ENCODE assay signal across 1 cellular context in the genomic region with DNA sequence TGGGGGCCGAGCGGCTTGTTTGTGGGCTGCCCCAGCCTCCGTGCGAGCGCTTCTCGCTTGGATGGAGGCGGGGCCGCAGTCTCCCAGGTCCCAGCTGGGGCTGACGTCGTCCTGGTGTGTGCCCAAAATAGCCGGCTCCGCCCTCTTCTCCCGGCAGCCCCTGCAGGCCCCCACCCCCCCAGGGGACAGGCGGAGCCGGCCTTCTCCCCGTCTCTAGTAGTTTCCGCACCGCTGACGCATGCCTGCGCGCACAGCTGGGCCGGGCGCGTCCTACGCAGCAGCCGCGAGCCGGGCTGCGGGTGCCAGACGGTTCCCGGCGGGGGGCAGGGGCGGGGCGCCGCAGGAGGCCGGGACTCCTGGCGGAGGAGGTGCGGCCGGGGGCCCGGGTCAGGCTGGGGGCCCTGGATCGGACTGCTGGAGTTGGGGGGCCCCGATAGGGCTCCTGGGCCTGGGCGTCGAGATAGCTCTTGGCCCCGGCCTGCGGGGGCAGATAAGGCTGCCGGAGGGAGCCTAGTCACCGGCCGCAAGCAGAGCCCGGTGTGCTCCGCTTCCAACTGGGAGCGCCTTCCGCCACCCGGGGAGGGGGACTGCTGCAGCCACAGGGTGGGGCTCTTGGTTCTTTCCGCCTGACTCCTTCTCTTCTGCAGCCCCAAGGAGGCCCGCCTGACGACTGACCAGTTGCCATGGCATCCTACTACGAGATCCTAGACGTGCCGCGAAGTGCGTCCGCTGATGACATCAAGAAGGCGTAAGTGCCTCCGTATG.
A peak's percentile ranks its signal among the peaks of the same experiment; 100 is the strongest.
TF ChIP-seq lines count a peak whose summit lies in the region.

TSS of gene DNAJB2 (plus strand) at position 216 of the 765 bp plus-strand sequence. CDS start at position 684, 468 bp downstream.

TF ChIP-seq in GM12878, 131 proteins besides CTCF, POLR2A, EP300 and RAD21 (continued from another document):
- no peak for TF ChIP-seq RELB (IDR thresholded peaks at IDR 0.05; ENCODE audit: low read depth)
- no peak for TF ChIP-seq BCL11A (IDR thresholded peaks at IDR 0.05; ENCODE audit: low read depth, low read length)
- TF ChIP-seq SMARCA5 (IDR thresholded peaks at IDR 0.05), result peak; percentile 97
- TF ChIP-seq MEF2B (IDR thresholded peaks at IDR 0.05; ENCODE audit: partially characterized antibody, poor library complexity, severe bottlenecking), result peak; percentile 97
- TF ChIP-seq GABPA (IDR thresholded peaks at IDR 0.05; ENCODE audit: low read depth), result no peak
- peak; percentile 58 to 88; a peak in 3 of 4 replicates for TF ChIP-seq BHLHE40 (IDR thresholded peaks at IDR 0.05; ENCODE audit: borderline replicate concordance in 1 of 2, low read depth in 2 of 2, low read length in 1 of 2)
